9 cellular contexts compared by ENCODE assay signal in genomic region chr19:7348587-7349230, GRCh38. TPM values are rescaled to one million over a fixed set of nuclear protein-coding genes. Genes with fewer than 3 reads are reported as not detected.
DNase-seq lines count a peak whose midpoint lies in the region; ATAC-seq, FAIRE-seq and TF ChIP-seq lines count a peak whose summit lies in the region.
"Had no signal": no experiment of that assay in that cellular context is flagged by ENCODE, and none has a peak within 500 bp of the region (broad histone marks: within the 10 kb centered on the region; RNA-seq: fewer than 3 reads in every experiment).

ARHGEF18 (plus strand) TSS chr19:7348937; CDS start chr19:7362891, 13,954 bp downstream.

- TF ChIP-seq CTCF in bronchial epithelial cell (IDR thresholded peaks at IDR 0.05; ENCODE audit: insufficient read depth, low read length, severe bottlenecking), result no peak

- ATAC-seq in GM18519 (IDR thresholded peaks at IDR 0.05; ENCODE audit: low FRiP score, unreplicated experiment) (no peak), GM21515 (IDR thresholded peaks at IDR 0.05; ENCODE audit: unreplicated experiment) (no peak)

- peak; percentile 94 for FAIRE-seq in GM19239 (lab: Jason Lieb, UNC)
- no peak for FAIRE-seq in bronchial epithelial cell (lab: Jason Lieb, UNC)
- FAIRE-seq: keratinocyte had no signal

- DNase-seq in GM19239 (ENCODE audit: insufficient read length, low spot score), result no peak
- DNase-seq in T-helper 2 cell, result peak in 3 of 5 experiments; percentile 40 to 86 (median 52)
- DNase-seq in bronchial epithelial cell (ENCODE audit: low read depth), result no peak
- no peak for DNase-seq in mucosa of gallbladder (ENCODE audit: low spot score)
- no peak for DNase-seq in ureter (ENCODE audit: low spot score)
- DNase-seq in ACHN, result no peak

- in situ Hi-C loops in ACHN (cut with HindIII; ENCODE audit: low pct_ligation_motif_present, low pct_unique_long_range_greater_than_20kb, low sequenced_read_pairs), result no loop called here

- H3K4me3 ChIP-seq in bronchial epithelial cell (ENCODE audit: low read depth, low read length), result no peak within 1 kb of the TSS

- H3K36me3 ChIP-seq in bronchial epithelial cell (ENCODE audit: control insufficient read depth, insufficient read depth, low read length), result no peaks in the 10 kb centered on the region

- H3K27me3 ChIP-seq in bronchial epithelial cell (ENCODE audit: control insufficient read depth, insufficient read depth, low read length), result no peaks in the 10 kb centered on the region

RNA-seq across cellular contexts. Expression of gene ARHGEF18, which starts in this region (rescaled TPM):
- total RNA-seq in bronchial epithelial cell, result 65.0 and 78.7 TPM in 2 replicates
- total RNA-seq in mucosa of gallbladder, result 91.3 TPM
- 54.2 TPM for total RNA-seq in ureter

Comparison
In these comparisons a context has a peak if more than half of its experiments do, and no peak if none do; other contexts are left out.
1. DNase-seq: peak in T-helper 2 cell (3 of 5); none in GM19239 (single experiment), bronchial epithelial cell (single experiment), mucosa of gallbladder (single experiment), ureter (single experiment) and ACHN (single experiment).